Comparison of ENCODE assay signal across 15 cellular contexts in the genomic region with DNA sequence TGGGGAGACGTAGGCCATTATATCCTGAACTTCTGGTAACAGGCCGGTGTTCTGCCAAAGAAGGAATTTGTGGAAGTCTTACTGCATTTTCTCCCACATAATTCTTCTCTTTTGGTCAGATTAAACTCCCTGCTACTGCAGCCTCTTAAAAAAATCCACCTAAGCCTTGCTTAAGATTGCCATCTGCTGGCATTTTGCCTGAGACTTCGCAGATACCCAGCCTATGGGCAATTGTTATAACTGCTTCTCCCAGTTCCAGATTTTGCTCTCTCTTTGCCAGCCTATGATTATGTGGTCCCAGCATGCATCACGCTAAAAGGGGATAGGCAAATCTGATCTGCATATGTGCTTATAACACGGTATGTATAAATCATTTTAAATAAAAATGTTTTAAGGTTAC.
DNase-seq lines count a peak whose midpoint lies in the region; ATAC-seq, FAIRE-seq and TF ChIP-seq lines count a peak whose summit lies in the region.
"Had no signal": no experiment of that assay in that cellular context is flagged by ENCODE, and none has a peak within 500 bp of the region (broad histone marks: within the 10 kb centered on the region; RNA-seq: fewer than 3 reads in every experiment).

No MANE protein-coding gene starts in this region.

- 72% methylated on average over 5 of the region's 5 CpGs; no CpG with 5 or more reads in 1 of the 2 experiments for WGBS in H1 (ENCODE audit: extremely low coverage in 1 of 2, insufficient coverage in 1 of 2, insufficient read length in 1 of 2, insufficient replicate concordance in 2 of 2, low coverage in 1 of 2, low lambda C conversion rate in 2 of 2, missing lambda C conversion rate in 1 of 2), 2 experiments

- H3K79me2 ChIP-seq in H1 (ENCODE audit: control insufficient read depth in 1 of 2, insufficient read depth in 2 of 2, low read length in 2 of 2) = no peaks in the 10 kb centered on the region

- H2BK12ac ChIP-seq in H1 (ENCODE audit: low read depth, low read length) = no peak overlapping the region

- no peaks in the 10 kb centered on the region for H3K79me1 ChIP-seq in H1 (ENCODE audit: low read depth, low read length)

- no peak overlapping the region for H2BK120ac ChIP-seq in H1 (replicated peaks; ENCODE audit: low read depth, low read length)

- H2BK5ac ChIP-seq in H1 (ENCODE audit: low read depth, low read length) = no peak overlapping the region

- TF ChIP-seq CTCF in H1 (IDR thresholded peaks at IDR 0.05; ENCODE audit: control extremely low read depth in 1 of 3, insufficient read depth in 1 of 3, low read depth in 1 of 3, low read length in 3 of 3) = peak in 2 of 3 experiments; percentile 43 to 60; a peak in 3 of 4 replicates

- ATAC-seq in left cardiac atrium = no peak
- no peak for ATAC-seq in left ventricle myocardium superior
- no peak for ATAC-seq in GM18907 (IDR thresholded peaks at IDR 0.05; ENCODE audit: unreplicated experiment)
- ATAC-seq: heart right ventricle, K562, T-cell had no signal

- H3K4me1 ChIP-seq in H1 (replicated peaks in 1 of 4; ENCODE audit: control insufficient read depth in 3 of 4, insufficient read depth in 4 of 4, low read length in 3 of 4) = no peaks in the 10 kb centered on the region

- H2BK20ac ChIP-seq in H1 (ENCODE audit: low read length) = no peak overlapping the region

- H3K23me2 ChIP-seq in H1 (ENCODE audit: low read depth, low read length) = no peaks in the 10 kb centered on the region

- H4K91ac ChIP-seq in H1 (replicated peaks; ENCODE audit: insufficient read length, low read length) = no peak overlapping the region

- H3K36me3 ChIP-seq in H1 (ENCODE audit: control insufficient read depth in 2 of 4, insufficient read depth in 4 of 4, low read length in 3 of 4) = no peaks in the 10 kb centered on the region
- H3K36me3 ChIP-seq: heart right ventricle, ovary had no signal

- H3K27me3 ChIP-seq in H1 (replicated peaks in 1 of 4; ENCODE audit: control insufficient read depth in 3 of 4, extremely low read depth in 1 of 4, insufficient read depth in 3 of 4, low read length in 3 of 4) = no peaks in the 10 kb centered on the region
- H3K27me3 ChIP-seq: heart right ventricle, ovary had no signal

- no peaks in the 10 kb centered on the region for H4K20me1 ChIP-seq in H1 (replicated peaks in 1 of 2; ENCODE audit: control insufficient read depth in 1 of 2, insufficient read depth in 2 of 2, low read length in 2 of 2)

- H3K9ac ChIP-seq in H1 (replicated peaks in 1 of 4; ENCODE audit: extremely low read depth in 1 of 4, low read depth in 3 of 4, low read length in 3 of 4) = no peak overlapping the region

- no peaks in the 10 kb centered on the region for H3K9me3 ChIP-seq in H1 (ENCODE audit: insufficient read depth in 2 of 2, low read depth in 1 of 2, low read length in 1 of 2)
- H3K9me3 ChIP-seq: heart right ventricle, ovary had no signal

- no peak overlapping the region for H2AFZ ChIP-seq in H1 (ENCODE audit: low read length)

- no peak overlapping the region for H4K8ac ChIP-seq in H1 (ENCODE audit: extremely low read depth, insufficient read depth, low read length)

- no peak for TF ChIP-seq POLR2A in H1 (IDR thresholded peaks at IDR 0.05; ENCODE audit: control extremely low read depth in 1 of 2, low read depth in 2 of 2, low read length in 2 of 2)

- H3K4me3 ChIP-seq in H1 (ENCODE audit: extremely low read depth in 1 of 4, insufficient read depth in 2 of 4, low read depth in 3 of 4, low read length in 4 of 4) = no peak overlapping the region
- H3K4me3 ChIP-seq: heart right ventricle, K562, lung, ovary had no signal

- intact Hi-C loops in left cardiac atrium (cut with DNase I) (no loop called here), left ventricle myocardium superior (cut with micrococcal nuclease) (no loop called here)

- POLR2A ChIA-PET in H1 (lab: Charles Lee; ENCODE audit: partially characterized antibody) = no interaction called here

- DNase-seq in left cardiac atrium (peak; percentile 16), left ventricle myocardium superior (no peak), NCI-H82 treated with DMSO at 0.1 percent for 48 hours (lab: John Stamatoyannopoulos, UW; ENCODE audit: unreplicated experiment) (peak; percentile 52), H1 (ENCODE audit: low read depth in 1 of 2, low spot score in 2 of 2) (no peak), glomerular visceral epithelial cell (ENCODE audit: extremely low spot score) (no peak), NCI-H446 (lab: John Stamatoyannopoulos, UW) (no peak), foreskin melanocyte (no peak)
- DNase-seq: heart right ventricle, ovary, T-cell had no signal

- no peak for FAIRE-seq in H1 (lab: Jason Lieb, UNC)
- FAIRE-seq: GM18507, K562, urothelium cell line had no signal

- no peak overlapping the region for H2BK15ac ChIP-seq in H1 (ENCODE audit: low read length)

- TF ChIP-seq RAD21 in H1 (IDR thresholded peaks at IDR 0.05 in 1 of 2, conservative IDR thresholded peaks at IDR 0.05 in 1 of 2; ENCODE audit: low read depth in 2 of 2, low read length in 2 of 2) = peak; percentile 72 to 81

- H3K14ac ChIP-seq in H1 (ENCODE audit: insufficient read length) = no peak overlapping the region

- no peak overlapping the region for H3K18ac ChIP-seq in H1 (ENCODE audit: extremely low read depth, low read length)

- no peak overlapping the region for H3K4me2 ChIP-seq in H1 (ENCODE audit: insufficient read depth in 1 of 2, low read depth in 2 of 2, low read length in 2 of 2)

- H3K4ac ChIP-seq in H1 (replicated peaks; ENCODE audit: insufficient read length, low read depth, low read length) = no peak overlapping the region

- CTCF ChIA-PET in H1 (lab: Charles Lee; ENCODE audit: partially characterized antibody) = interaction anchor here (1.4 kb wide), 2 partner anchors 198 to 216 kb away, joined by 3 read pairs; no protein-coding TSS in a partner anchor

- H3K56ac ChIP-seq in H1 (replicated peaks; ENCODE audit: insufficient read length, low read depth, low read length) = no peak overlapping the region

- H4K5ac ChIP-seq in H1 (ENCODE audit: insufficient read length, low read depth, low read length) = no peak overlapping the region

- no peak overlapping the region for H3K27ac ChIP-seq in H1 (ENCODE audit: low read depth, low read length)
- H3K27ac ChIP-seq: heart right ventricle, ovary had no signal

- TF ChIP-seq EP300 in H1 (IDR thresholded peaks at IDR 0.05; ENCODE audit: borderline replicate concordance in 1 of 2, low read depth in 2 of 2, low read length in 2 of 2) = no peak

- no peak overlapping the region for H2AK5ac ChIP-seq in H1 (ENCODE audit: low read depth, low read length)

- H3K23ac ChIP-seq in H1 (ENCODE audit: insufficient read length) = no peak overlapping the region

TF ChIP-seq in H1, 55 proteins besides CTCF, POLR2A, EP300 and RAD21:
- TF ChIP-seq HDAC6 (IDR thresholded peaks at IDR 0.05; ENCODE audit: low read depth, low read length) = no peak
- TF ChIP-seq, protein P1, sequence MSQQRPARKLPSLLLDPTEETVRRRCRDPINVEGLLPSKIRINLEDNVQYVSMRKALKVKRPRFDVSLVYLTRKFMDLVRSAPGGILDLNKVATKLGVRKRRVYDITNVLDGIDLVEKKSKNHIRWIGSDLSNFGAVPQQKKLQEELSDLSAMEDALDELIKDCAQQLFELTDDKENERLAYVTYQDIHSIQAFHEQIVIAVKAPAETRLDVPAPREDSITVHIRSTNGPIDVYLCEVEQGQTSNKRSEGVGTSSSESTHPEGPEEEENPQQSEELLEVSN (IDR thresholded peaks at IDR 0.05) = no peak
- no peak for TF ChIP-seq TEAD4 (IDR thresholded peaks at IDR 0.05; ENCODE audit: low read depth, low read length)
- no peak for TF ChIP-seq GABPA (IDR thresholded peaks at IDR 0.05; ENCODE audit: borderline replicate concordance, insufficient read depth, low read length)
- TF ChIP-seq TAF7 (optimal IDR thresholded peaks at IDR 0.05; ENCODE audit: borderline replicate concordance, low read depth, low read length) = no peak
- TF ChIP-seq TBP (IDR thresholded peaks at IDR 0.05; ENCODE audit: low read depth, low read length) = no peak
- no peak for TF ChIP-seq SP4 (IDR thresholded peaks at IDR 0.05; ENCODE audit: low read length)
- TF ChIP-seq CHD1 (IDR thresholded peaks at IDR 0.05; ENCODE audit: low read depth, low read length) = no peak
- TF ChIP-seq YY1 (IDR thresholded peaks at IDR 0.05; ENCODE audit: low read depth, low read length) = no peak
- no peak for TF ChIP-seq GTF2F1 (IDR thresholded peaks at IDR 0.05; ENCODE audit: borderline replicate concordance, low read depth, low read length)
- no peak for TF ChIP-seq MAFK (IDR thresholded peaks at IDR 0.05; ENCODE audit: low read depth, low read length)
- TF ChIP-seq RBBP5 (IDR thresholded peaks at IDR 0.05; ENCODE audit: borderline replicate concordance, low read depth, low read length) = no peak
- TF ChIP-seq TCF12 (IDR thresholded peaks at IDR 0.05; ENCODE audit: low read depth, low read length) = no peak
- TF ChIP-seq SP1 (IDR thresholded peaks at IDR 0.05; ENCODE audit: low read depth, low read length) = no peak
- no peak for TF ChIP-seq SIX5 (IDR thresholded peaks at IDR 0.05; ENCODE audit: low read depth, low read length)
- TF ChIP-seq, protein P2, sequence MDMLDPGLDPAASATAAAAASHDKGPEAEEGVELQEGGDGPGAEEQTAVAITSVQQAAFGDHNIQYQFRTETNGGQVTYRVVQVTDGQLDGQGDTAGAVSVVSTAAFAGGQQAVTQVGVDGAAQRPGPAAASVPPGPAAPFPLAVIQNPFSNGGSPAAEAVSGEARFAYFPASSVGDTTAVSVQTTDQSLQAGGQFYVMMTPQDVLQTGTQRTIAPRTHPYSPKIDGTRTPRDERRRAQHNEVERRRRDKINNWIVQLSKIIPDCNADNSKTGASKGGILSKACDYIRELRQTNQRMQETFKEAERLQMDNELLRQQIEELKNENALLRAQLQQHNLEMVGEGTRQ (IDR thresholded peaks at IDR 0.05; ENCODE audit: low read length) = no peak
- no peak for TF ChIP-seq JUND (IDR thresholded peaks at IDR 0.05; ENCODE audit: low read length)
- TF ChIP-seq CEBPB (IDR thresholded peaks at IDR 0.05; ENCODE audit: low read depth, low read length) = no peak
- no peak for TF ChIP-seq JUN (IDR thresholded peaks at IDR 0.05; ENCODE audit: low read depth, low read length)

Comparison
In these comparisons a context has a peak if more than half of its experiments do, and no peak if none do; other contexts are left out.
1. DNase-seq: peak in left cardiac atrium (single experiment) and NCI-H82 treated with DMSO at 0.1 percent for 48 hours (single experiment); none in left ventricle myocardium superior (single experiment), H1 (0 of 2), glomerular visceral epithelial cell (single experiment), NCI-H446 (0 of 2) and foreskin melanocyte (single experiment).